15 cellular contexts compared by ENCODE assay signal in genomic region chr5:169272111-169272510, GRCh38. TPM values are rescaled to one million over a fixed set of nuclear protein-coding genes. Genes with fewer than 3 reads are reported as not detected.
DNase-seq lines count a peak whose midpoint lies in the region; ATAC-seq and TF ChIP-seq lines count a peak whose summit lies in the region.
"Had no signal": no experiment of that assay in that cellular context is flagged by ENCODE, and none has a peak within 500 bp of the region (broad histone marks: within the 10 kb centered on the region; RNA-seq: fewer than 3 reads in every experiment).

No MANE protein-coding gene starts in this region.

- no peaks in the 10 kb centered on the region for H3K36me3 ChIP-seq in breast epithelium
- H3K36me3 ChIP-seq: BLaER1 treated with 17β-estradiol and CSF1 and Interleukin-3, amounts not matched to agents 10 nM and 100 nM had no signal

- ATAC-seq in left lobe of liver (peak; percentile 49), HG03045 (IDR thresholded peaks at IDR 0.05; ENCODE audit: unreplicated experiment) (no peak), right cardiac atrium (no peak), GM21717 (IDR thresholded peaks at IDR 0.05; ENCODE audit: unreplicated experiment) (no peak)
- ATAC-seq: GM12878 had no signal

- H3K27me3 Mint-ChIP-seq in MCF 10A (ENCODE audit: insufficient read depth, unreplicated experiment): no peaks in the 10 kb centered on the region
- H3K27me3 Mint-ChIP-seq: CD4-positive, alpha-beta T cell; IgD-negative memory B cell had no signal

- no peak for TF ChIP-seq POLR2A in breast epithelium (IDR thresholded peaks at IDR 0.05)

- BruUV-seq in MCF 10A (replicated peaks; lab: Mats Ljungman, UMichigan): no TSS peak

- H3K4me3 Mint-ChIP-seq in MCF 10A (ENCODE audit: unreplicated experiment): no peak overlapping the region
- H3K4me3 Mint-ChIP-seq: CD4-positive, alpha-beta T cell; IgD-negative memory B cell had no signal

- TF ChIP-seq CTCF in MCF 10A (IDR thresholded peaks at IDR 0.05; ENCODE audit: unreplicated experiment): no peak
- TF ChIP-seq CTCF in breast epithelium (IDR thresholded peaks at IDR 0.05): no peak

- DNase-seq in MCF 10A (ENCODE audit: unreplicated experiment) (peak; percentile 18), breast epithelium (ENCODE audit: low spot score in 2 of 2) (no peak), left lobe of liver (ENCODE audit: low spot score) (no peak), renal cortical epithelial cell (ENCODE audit: low read depth) (peak; percentile 8), right cardiac atrium (no peak)
- DNase-seq: CD4-positive, alpha-beta T cell; GM23248; H7 had no signal

- WGBS in right cardiac atrium: 90% methylated on average over 5 of the region's 5 CpGs

- no peak overlapping the region for H3K27ac Mint-ChIP-seq in MCF 10A (ENCODE audit: low read depth, unreplicated experiment)
- H3K27ac Mint-ChIP-seq: CD4-positive, alpha-beta T cell; IgD-negative memory B cell had no signal

- no peaks in the 10 kb centered on the region for H3K9me3 Mint-ChIP-seq in MCF 10A (ENCODE audit: unreplicated experiment)
- H3K9me3 Mint-ChIP-seq: CD4-positive, alpha-beta T cell had no signal

- H3K9me3 ChIP-seq in breast epithelium (no peaks in the 10 kb centered on the region), right cardiac atrium (ENCODE audit: control insufficient read depth, low read length) (no peaks in the 10 kb centered on the region)
- H3K9me3 ChIP-seq: BLaER1 treated with 17β-estradiol and CSF1 and Interleukin-3, amounts not matched to agents 10 nM and 100 nM had no signal

- H3K4me1 ChIP-seq in breast epithelium: peaks cover 0 to 2% of the 10 kb centered on the region in 2 donors
- H3K4me1 ChIP-seq in right cardiac atrium (ENCODE audit: control insufficient read depth, insufficient read depth, low read length): no peaks in the 10 kb centered on the region

- H3K27ac ChIP-seq in breast epithelium (no peak overlapping the region), right cardiac atrium (ENCODE audit: low read length) (no peak overlapping the region)
- H3K27ac ChIP-seq: BLaER1 treated with 17β-estradiol and CSF1 and Interleukin-3, amounts not matched to agents 10 nM and 100 nM; GM23248; HL-60; KMS-11 had no signal

- intact Hi-C loops in MCF 10A (cut with micrococcal nuclease) (no loop called here), breast epithelium (cut with DNase I; ENCODE audit: low total_unique reads) (no loop called here), right cardiac atrium (cut with DNase I) (no loop called here)

- CTCF ChIA-PET in MCF 10A (lab: Yijun Ruan, JAX): interaction anchor here (0.6 to 2.1 kb wide), 5 partner anchors 30 to 284 kb away, joined by 3 to 6 read pairs (median 3); no protein-coding TSS in a partner anchor

- no peaks in the 10 kb centered on the region for H3K4me1 Mint-ChIP-seq in MCF 10A (ENCODE audit: insufficient read depth, unreplicated experiment)
- H3K4me1 Mint-ChIP-seq: IgD-negative memory B cell had no signal

- H3K4me3 ChIP-seq in breast epithelium: no peak overlapping the region
- H3K4me3 ChIP-seq in right cardiac atrium (ENCODE audit: low read length): no peak overlapping the region
- H3K4me3 ChIP-seq: BLaER1 treated with 17β-estradiol and CSF1 and Interleukin-3, amounts not matched to agents 10 nM and 100 nM; GM12878; GM23248 had no signal

- H3K36me3 Mint-ChIP-seq in MCF 10A (ENCODE audit: insufficient read depth, unreplicated experiment): no peaks in the 10 kb centered on the region
- H3K36me3 Mint-ChIP-seq: IgD-negative memory B cell had no signal

- H3K27me3 ChIP-seq in breast epithelium (no peaks in the 10 kb centered on the region), right cardiac atrium (ENCODE audit: control insufficient read depth, insufficient read depth) (no peaks in the 10 kb centered on the region)
- H3K27me3 ChIP-seq: BLaER1 treated with 17β-estradiol and CSF1 and Interleukin-3, amounts not matched to agents 10 nM and 100 nM had no signal

- POLR2A ChIA-PET in MCF 10A (lab: Yijun Ruan, JAX): interaction anchor here (0.6 kb wide), 1 partner anchor 98 kb away, joined by 3 read pairs; no protein-coding TSS in a partner anchor

RNA-seq across cellular contexts. Expression of gene SLIT3, which starts 28.8 kb away (rescaled TPM):
- 0.34 and 0.89 TPM in 2 replicates for total RNA-seq in MCF 10A (2022)
- total RNA-seq in breast epithelium: 100 to 1,000 TPM in 1 of 3 donors, 10 to 100 TPM in 2; 30.7 to 103 (median 54.1) TPM
- total RNA-seq in left lobe of liver: 0.75 TPM
- total RNA-seq in renal cortical epithelial cell: 0.69 and 3.3 TPM in 2 replicates
- total RNA-seq in right cardiac atrium: 100 to 1,000 TPM; 106 to 188 (median 118) TPM
- 32.9 TPM for polyA plus RNA-seq in right cardiac atrium
- total RNA-seq: CD4-positive, alpha-beta T cell had no signal
- polyA plus RNA-seq: GM12878, IgD-negative memory B cell had no signal

Comparison
In these comparisons a context has a peak if more than half of its experiments do, and no peak if none do; other contexts are left out.
1. DNase-seq: peak in MCF 10A (single experiment) and renal cortical epithelial cell (single experiment); none in breast epithelium (0 of 2), left lobe of liver (single experiment) and right cardiac atrium (0 of 3).